In genomic region chr4:165328101-165328425, GRCh38 we compare ENCODE assay signal across 1 cellular context.
TF ChIP-seq lines count a peak whose summit lies in the region.

No MANE protein-coding gene starts in this region.

TF ChIP-seq in H1, 55 proteins besides CTCF, POLR2A, EP300 and RAD21:
- TF ChIP-seq SAP30 (IDR thresholded peaks at IDR 0.05; ENCODE audit: insufficient read depth, insufficient replicate concordance, low read length), result peak; percentile 28
- no peak for TF ChIP-seq ZNF274 (IDR thresholded peaks at IDR 0.05; ENCODE audit: borderline replicate concordance, extremely low read depth, low read length)
